8 cellular contexts compared by ENCODE assay signal in genomic region chr7:158863611-158864506, GRCh38. TPM values are rescaled to one million over a fixed set of nuclear protein-coding genes. Genes with fewer than 3 reads are reported as not detected.
DNase-seq lines count a peak whose midpoint lies in the region; ATAC-seq and TF ChIP-seq lines count a peak whose summit lies in the region.

No MANE protein-coding gene starts in this region.

- peak overlapping the region; percentile 45 to 65 for H3K4me3 ChIP-seq in foreskin fibroblast (ENCODE audit: low read depth in 1 of 2, low read length in 2 of 2)
- H3K4me3 ChIP-seq in neural progenitor cell = peak overlapping the region; percentile 62
- peak overlapping the region; percentile 48 for H3K4me3 ChIP-seq in urinary bladder (ENCODE audit: low read depth, low read length)

- no peaks in the 10 kb centered on the region for H4K20me1 ChIP-seq in neural progenitor cell (ENCODE audit: low read depth)

- H3K27me3 ChIP-seq in neural progenitor cell = no peaks in the 10 kb centered on the region

- H3K27me3 Mint-ChIP-seq in neural progenitor cell (ENCODE audit: insufficient read depth, low read depth) = peaks cover 2% of the 10 kb centered on the region

- no peaks in the 10 kb centered on the region for H3K9me3 ChIP-seq in neural progenitor cell (ENCODE audit: low read depth)

- peaks cover 29% of the 10 kb centered on the region for H3F3A ChIP-seq in neural progenitor cell (ENCODE audit: low read depth)

- peaks cover 25% of the 10 kb centered on the region for H3K36me3 Mint-ChIP-seq in neural progenitor cell

- DNase-seq in GM10266 (ENCODE audit: extremely low spot score) (peak; percentile 72), NCI-H226 (peak; percentile 40), foreskin fibroblast (peak; percentile 76 to 83), neural progenitor cell (ENCODE audit: low spot score) (peak; percentile 53), NAMALWA (ENCODE audit: low spot score) (no peak)
- peak; percentile 7 for DNase-seq in activated effector memory CD4-positive, alpha-beta T cell treated with Interleukin-2 at 50 U/mL for 16 hours

- no peaks in the 10 kb centered on the region for H3K9me3 Mint-ChIP-seq in neural progenitor cell

- no peak overlapping the region for H2AFZ ChIP-seq in neural progenitor cell (replicated peaks)

- peak overlapping the region; percentile 80 for H3K4me3 Mint-ChIP-seq in neural progenitor cell

- H3K9ac ChIP-seq in neural progenitor cell = no peak overlapping the region

- peak; percentile 37 for ATAC-seq in HG02623 (IDR thresholded peaks at IDR 0.05; ENCODE audit: unreplicated experiment)

- peaks cover 51% of the 10 kb centered on the region for H3K4me1 Mint-ChIP-seq in neural progenitor cell

- H3K36me3 ChIP-seq in neural progenitor cell (no peaks in the 10 kb centered on the region), urinary bladder (ENCODE audit: insufficient read depth) (no peaks in the 10 kb centered on the region)

- H3K27ac ChIP-seq in neural progenitor cell (no peak overlapping the region), urinary bladder (ENCODE audit: low read depth) (peak overlapping the region; percentile 72)

- peak overlapping the region; percentile 97 for H3K27ac Mint-ChIP-seq in neural progenitor cell

- H3K4me2 ChIP-seq in neural progenitor cell = peak overlapping the region; percentile 85

- 4% methylated on average over 45 of the region's 45 CpGs for WGBS in urinary bladder

- TF ChIP-seq CTCF in GM10266 (IDR thresholded peaks at IDR 0.05; ENCODE audit: control insufficient read depth, insufficient read depth, low read depth, missing control alignments) (no peak), foreskin fibroblast (IDR thresholded peaks at IDR 0.05; ENCODE audit: low read depth, low read length) (no peak), neural progenitor cell (IDR thresholded peaks at IDR 0.05) (no peak)

- H3K79me2 ChIP-seq in neural progenitor cell (ENCODE audit: low read depth) = peaks cover 64% of the 10 kb centered on the region

- peaks cover 35% of the 10 kb centered on the region for H3K4me1 ChIP-seq in neural progenitor cell
- H3K4me1 ChIP-seq in urinary bladder (ENCODE audit: insufficient read depth) = no peaks in the 10 kb centered on the region

RNA-seq across cellular contexts. Expression of gene DYNC2I1, which starts 7.5 kb away (rescaled TPM):
- total RNA-seq in neural progenitor cell (ENCODE audit: low replicate concordance) (12.9 and 15.8 TPM in 2 replicates), urinary bladder (17.3 TPM)
- polyA plus RNA-seq in urinary bladder = 13.4 TPM

RNA-seq across cellular contexts. Expression of gene ESYT2, which starts 34.5 kb away (rescaled TPM):
- total RNA-seq in neural progenitor cell (ENCODE audit: low replicate concordance) = 33.4 and 39.3 TPM in 2 replicates
- 106 TPM for total RNA-seq in urinary bladder
- polyA plus RNA-seq in urinary bladder = 61.5 TPM
